In the genomic region with DNA sequence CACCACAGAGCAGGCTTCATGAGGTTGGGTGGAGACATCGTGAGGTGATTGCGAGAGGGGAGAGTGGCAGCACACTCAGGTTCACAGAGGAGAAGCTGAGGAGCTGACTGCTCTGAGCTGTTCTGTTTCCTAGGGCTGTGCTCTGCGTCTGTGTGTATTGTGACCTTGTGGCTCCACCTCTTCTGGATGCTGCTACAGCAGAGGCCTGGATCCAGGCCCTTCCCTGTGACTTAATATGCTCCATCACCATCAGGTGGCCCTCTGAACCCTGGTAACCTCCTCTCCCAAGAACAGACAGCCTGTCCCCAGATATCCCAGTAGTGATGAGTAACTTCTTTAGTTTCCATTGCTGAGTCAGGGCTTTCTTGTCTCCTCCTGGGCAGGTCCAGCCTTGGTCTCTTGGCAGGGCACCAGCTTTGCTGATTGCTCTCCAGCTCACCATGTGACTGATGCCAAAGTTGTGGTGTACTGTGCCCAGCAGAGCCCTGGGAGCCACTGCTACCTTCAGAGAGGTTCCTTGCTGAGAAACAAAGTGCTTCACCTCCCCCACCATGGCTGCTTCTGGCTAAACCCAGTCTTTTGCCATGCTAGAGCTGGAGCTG, we compare ENCODE assay signal across 18 cellular contexts.
A peak's percentile ranks its signal among the peaks of the same experiment; 100 is the strongest.
DNase-seq lines count a peak whose midpoint lies in the region; FAIRE-seq and TF ChIP-seq lines count a peak whose summit lies in the region.
"Had no signal": no experiment of that assay in that cellular context is flagged by ENCODE, and none has a peak within 500 bp of the region (broad histone marks: within the 10 kb centered on the region; RNA-seq: fewer than 3 reads in every experiment).

No MANE protein-coding gene starts in this region.

- H4K8ac ChIP-seq in neuronal stem cell (ENCODE audit: low read depth, low read length), result peak overlapping the region; percentile 86

- no peak overlapping the region for H3K14ac ChIP-seq in neuronal stem cell (ENCODE audit: low read length)

- 0 out of 2 replicates have a peak, but pooled peaks cover 4% of the 10 kb centered on the region for H3K9me3 ChIP-seq in NT2/D1 (ENCODE audit: insufficient read depth, low read length)
- H3K9me3 ChIP-seq in neuronal stem cell (replicated peaks in 1 of 2; ENCODE audit: control insufficient read depth in 2 of 2, insufficient read depth in 1 of 2, low read depth in 1 of 2, low read length in 2 of 2), result no peaks in the 10 kb centered on the region

- WGBS in neuronal stem cell (ENCODE audit: extremely low coverage in 2 of 2, insufficient read length in 2 of 2, insufficient replicate concordance in 1 of 2), 2 donors, result no CpG with 5 or more reads among the region's 3 CpGs

- TF ChIP-seq POLR2A in H54 (IDR thresholded peaks at IDR 0.05; ENCODE audit: low read depth, low read length), result no peak

- H3K4me1 ChIP-seq in NT2/D1 (ENCODE audit: insufficient read depth, insufficient read length) (no peaks in the 10 kb centered on the region), neuronal stem cell (ENCODE audit: control insufficient read depth in 2 of 2, insufficient read depth in 1 of 2, low read depth in 1 of 2, low read length in 2 of 2) (no peaks in the 10 kb centered on the region)
- H3K4me1 ChIP-seq: parathyroid adenoma, stomach had no signal

- H3K9ac ChIP-seq in NT2/D1 (ENCODE audit: insufficient read length, low read depth) (no peak overlapping the region), neuronal stem cell (ENCODE audit: low read depth, low read length, poor library complexity) (no peak overlapping the region)
- H3K9ac ChIP-seq: parathyroid adenoma had no signal

- no peak overlapping the region for H3K4ac ChIP-seq in neuronal stem cell (ENCODE audit: low read length)

- no peak overlapping the region for H3K4me3 ChIP-seq in NT2/D1 (ENCODE audit: insufficient read length, low read depth)
- no peak overlapping the region for H3K4me3 ChIP-seq in epithelial cell of esophagus (ENCODE audit: low read length)
- peak overlapping the region in 1 of 2 donors; percentile 8 for H3K4me3 ChIP-seq in neuronal stem cell (ENCODE audit: low read length in 2 of 2)
- H3K4me3 ChIP-seq: GM12878, stomach had no signal

- H2BK15ac ChIP-seq in neuronal stem cell (ENCODE audit: low read length), result no peak overlapping the region

- DNase-seq in H54 (ENCODE audit: insufficient read length, low spot score), result peak; percentile 6
- DNase-seq in NT2/D1 (ENCODE audit: low read depth, low spot score), result peak; percentile 3
- peak; percentile 80 for DNase-seq in epithelial cell of esophagus (ENCODE audit: low read depth)
- DNase-seq in neuronal stem cell (ENCODE audit: low spot score), result no peak
- DNase-seq in GM19240 (ENCODE audit: insufficient read length, low spot score), result no peak
- no peak for DNase-seq in AG20443 (ENCODE audit: low spot score)
- DNase-seq in NOMO-1 treated with DMSO at 0.1 percent for 48 hours (lab: John Stamatoyannopoulos, UW; ENCODE audit: unreplicated experiment), result no peak
- DNase-seq: activated CD4-positive, alpha-beta memory T cell treated with anti-CD3 and anti-CD28 coated beads for 36 hours; GF-D8; MM.1S; NCI-H187; NCI-H345; NK-92 treated with Interleukin-12 subunit alpha and Interleukin-12 subunit beta, amount 100 ng/mL, for 24 hours; SHP77; stimulated activated CD4-positive, alpha-beta T cell treated with anti-CD3 and anti-CD28 coated beads, Interleukin-2, amount 100 ng/mL, for 24 hours; stomach had no signal

- H2BK120ac ChIP-seq in neuronal stem cell (ENCODE audit: low read depth, low read length), result no peak overlapping the region

- no peak overlapping the region for H4K91ac ChIP-seq in neuronal stem cell (ENCODE audit: low read depth, low read length, poor library complexity)

- H2AFZ ChIP-seq in neuronal stem cell (ENCODE audit: low read length), result peak overlapping the region; percentile 34
- H2AFZ ChIP-seq: parathyroid adenoma had no signal

- H3K36me3 ChIP-seq in NT2/D1 (ENCODE audit: insufficient read depth, insufficient read length, low read length) (no peaks in the 10 kb centered on the region), neuronal stem cell (replicated peaks in 1 of 2; ENCODE audit: control insufficient read depth in 2 of 2, insufficient read depth in 2 of 2, low read length in 2 of 2) (no peaks in the 10 kb centered on the region)
- H3K36me3 ChIP-seq: stomach had no signal

- no peak for FAIRE-seq in H54 (lab: Jason Lieb, UNC)
- FAIRE-seq: GM12878 had no signal

- no peak overlapping the region for H3K4me2 ChIP-seq in neuronal stem cell (ENCODE audit: insufficient read depth, low read length, poor library complexity, severe bottlenecking)

- no peak overlapping the region for H3K23ac ChIP-seq in neuronal stem cell (ENCODE audit: low read depth, low read length, poor library complexity)

- no peaks in the 10 kb centered on the region for H3K27me3 ChIP-seq in NT2/D1 (ENCODE audit: insufficient read depth, insufficient read length)
- no peaks in the 10 kb centered on the region for H3K27me3 ChIP-seq in neuronal stem cell (ENCODE audit: control insufficient read depth in 3 of 3, insufficient read depth in 3 of 3, low read depth in 1 of 3, low read length in 3 of 3)
- H3K27me3 ChIP-seq: stomach had no signal

- no peaks in the 10 kb centered on the region for H3K79me1 ChIP-seq in neuronal stem cell (ENCODE audit: low read depth, low read length)

- H2AK5ac ChIP-seq in neuronal stem cell (ENCODE audit: low read depth, low read length), result no peak overlapping the region

- H2BK12ac ChIP-seq in neuronal stem cell (ENCODE audit: low read length), result no peak overlapping the region

- no peak overlapping the region for H3K27ac ChIP-seq in neuronal stem cell (replicated peaks; ENCODE audit: low read length)
- H3K27ac ChIP-seq: parathyroid adenoma, stomach had no signal

- peak overlapping the region; percentile 4 for H2BK5ac ChIP-seq in neuronal stem cell (ENCODE audit: low read length)

- TF ChIP-seq CTCF in epithelial cell of esophagus (IDR thresholded peaks at IDR 0.05; ENCODE audit: insufficient read depth, low read depth, low read length, missing control alignments), result no peak

- peak overlapping the region; percentile 19 for H3K18ac ChIP-seq in neuronal stem cell (ENCODE audit: low read length)

Comparison
In these comparisons a context has a peak if more than half of its experiments do, and no peak if none do; other contexts are left out.
1. DNase-seq: peak in H54 (single experiment), NT2/D1 (single experiment) and epithelial cell of esophagus (single experiment); none in neuronal stem cell (single experiment), GM19240 (single experiment), AG20443 (single experiment) and NOMO-1 treated with DMSO at 0.1 percent for 48 hours (single experiment).